9 cellular contexts compared by ENCODE assay signal in the genomic region with DNA sequence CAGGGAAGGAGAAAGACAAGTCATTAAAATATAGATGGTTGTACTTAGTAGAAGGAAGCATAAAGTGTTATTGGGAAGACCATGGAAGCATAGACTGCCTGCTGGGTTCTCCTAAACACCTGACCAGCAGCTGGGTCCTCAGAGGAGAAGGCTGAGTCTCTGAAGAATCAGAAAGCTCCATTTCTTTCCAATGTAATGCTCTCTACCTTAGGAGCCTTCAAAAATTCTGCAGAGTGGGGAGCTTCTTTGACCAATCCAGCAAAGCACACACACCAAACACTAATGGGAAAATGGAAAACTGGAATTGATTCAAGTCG. TPM values are rescaled to one million over a fixed set of nuclear protein-coding genes. Genes with fewer than 3 reads are reported as not detected.
DNase-seq lines count a peak whose midpoint lies in the region; ATAC-seq and TF ChIP-seq lines count a peak whose summit lies in the region.
"Had no signal": no experiment of that assay in that cellular context is flagged by ENCODE, and none has a peak within 500 bp of the region (broad histone marks: within the 10 kb centered on the region; RNA-seq: fewer than 3 reads in every experiment).

No MANE protein-coding gene starts in this region.

- no peaks in the 10 kb centered on the region for H3K9me3 Mint-ChIP-seq in CD8-positive, alpha-beta memory T cell

- TF ChIP-seq POLR2A in esophagus squamous epithelium (IDR thresholded peaks at IDR 0.05) (no peak), gastrocnemius medialis (IDR thresholded peaks at IDR 0.05) (no peak), tibial nerve (IDR thresholded peaks at IDR 0.05) (no peak)

- intact Hi-C loops in esophagus squamous epithelium (cut with DNase I) = no loop called here
- intact Hi-C loops in gastrocnemius medialis (cut with DNase I; ENCODE audit: low total_unique reads) = no loop called here

- peak overlapping the region in 6 of 7 donors; percentile 7 to 80 (median 72) for H3K4me3 Mint-ChIP-seq in CD8-positive, alpha-beta memory T cell

- CTCF ChIA-PET in CD8-positive, alpha-beta memory T cell (lab: Charles Lee) = interaction anchor here (1.0 to 1.9 kb wide), 6 partner anchors 10 to 353 kb away, joined by 3 to 8 read pairs (median 4); partner anchors contain the start of gene C1orf52

- H3K4me1 Mint-ChIP-seq in CD8-positive, alpha-beta memory T cell = peaks cover 27 to 29% (median 28%) of the 10 kb centered on the region in 3 donors

- WGBS in esophagus squamous epithelium, 2 donors = 20 to 25% methylated on average over 1 of the region's 1 CpG
- WGBS in tibial nerve, 2 donors = 47 to 56% methylated on average over 1 of the region's 1 CpG

- peaks cover 19% of the 10 kb centered on the region for H3K4me1 ChIP-seq in CD8-positive, alpha-beta memory T cell (ENCODE audit: insufficient read depth, low read length)
- H3K4me1 ChIP-seq in SJCRH30 (no peaks in the 10 kb centered on the region; the same call in 1 of the 2 replicates), esophagus squamous epithelium (peaks cover 15 to 57% (median 31%) of the 10 kb centered on the region in 3 donors), gastrocnemius medialis (peaks cover 0 to 12% of the 10 kb centered on the region in 2 donors), tibial nerve (peaks cover 0 to 21% (median 4%) of the 10 kb centered on the region in 4 donors)

- H3K9me3 ChIP-seq in CD8-positive, alpha-beta memory T cell (ENCODE audit: low read length) = no peaks in the 10 kb centered on the region
- H3K9me3 ChIP-seq in SJCRH30 (replicated peaks) (no peaks in the 10 kb centered on the region), esophagus squamous epithelium (no peaks in the 10 kb centered on the region), gastrocnemius medialis (no peaks in the 10 kb centered on the region), tibial nerve (no peaks in the 10 kb centered on the region)

- H3K27me3 Mint-ChIP-seq in CD8-positive, alpha-beta memory T cell = peaks cover 4 to 16% of the 10 kb centered on the region in 2 donors

- H3K36me3 Mint-ChIP-seq in CD8-positive, alpha-beta memory T cell = no peaks in the 10 kb centered on the region

- peak overlapping the region; percentile 27 to 88 (median 72) for H3K27ac Mint-ChIP-seq in CD8-positive, alpha-beta memory T cell

- DNase-seq in CD8-positive, alpha-beta memory T cell = no peak
- no peak for DNase-seq in SJCRH30
- DNase-seq in esophagus squamous epithelium (lab: John Stamatoyannopoulos, UW) = no peak
- DNase-seq in gastrocnemius medialis = no peak
- no peak for DNase-seq in iPS-NIHi11 (ENCODE audit: low spot score)
- no peak for DNase-seq in tibial nerve (ENCODE audit: low spot score in 2 of 2)
- DNase-seq in activated effector memory CD4-positive, alpha-beta T cell treated with anti-CD3 and anti-CD28 coated beads, Interleukin-2, amount 50 U/mL, for 16 hours = no peak
- no peak for DNase-seq in NCI-H748 treated with DMSO at 0.1 percent for 48 hours (lab: John Stamatoyannopoulos, UW)

- in situ Hi-C loops in gastrocnemius medialis (cut with MboI; ENCODE audit: low sequenced_read_pairs in 4 of 4) = no loop called here

- H3K4me3 ChIP-seq in CD8-positive, alpha-beta memory T cell (ENCODE audit: low read length) = no peak overlapping the region
- H3K4me3 ChIP-seq in SJCRH30 (peak overlapping the region; percentile 28), esophagus squamous epithelium (peak overlapping the region in 3 of 4 donors; percentile 4 to 41 (median 7)), gastrocnemius medialis (peak overlapping the region in 1 of 4 donors; percentile 17), tibial nerve (no peak overlapping the region)
- H3K4me3 ChIP-seq: SK-N-MC had no signal

- TF ChIP-seq CTCF in esophagus squamous epithelium (IDR thresholded peaks at IDR 0.05) = no peak
- TF ChIP-seq CTCF in gastrocnemius medialis (IDR thresholded peaks at IDR 0.05 in 4 of 5, conservative IDR thresholded peaks at IDR 0.05 in 1 of 5) = no peak
- no peak for TF ChIP-seq CTCF in tibial nerve (IDR thresholded peaks at IDR 0.05)

- H3K27me3 ChIP-seq in CD8-positive, alpha-beta memory T cell (ENCODE audit: insufficient read depth, low read length, poor library complexity, severe bottlenecking) = peaks cover 6% of the 10 kb centered on the region
- H3K27me3 ChIP-seq in SJCRH30 = no peaks in the 10 kb centered on the region
- no peaks in the 10 kb centered on the region for H3K27me3 ChIP-seq in esophagus squamous epithelium
- H3K27me3 ChIP-seq in gastrocnemius medialis = no peaks in the 10 kb centered on the region
- no peaks in the 10 kb centered on the region for H3K27me3 ChIP-seq in tibial nerve

- no peak for TF ChIP-seq EP300 in tibial nerve (IDR thresholded peaks at IDR 0.05)

- H3K36me3 ChIP-seq in CD8-positive, alpha-beta memory T cell (ENCODE audit: insufficient read depth, low read length) = no peaks in the 10 kb centered on the region
- H3K36me3 ChIP-seq in SJCRH30 = no peaks in the 10 kb centered on the region
- H3K36me3 ChIP-seq in esophagus squamous epithelium = no peaks in the 10 kb centered on the region
- no peaks in the 10 kb centered on the region for H3K36me3 ChIP-seq in gastrocnemius medialis
- no peaks in the 10 kb centered on the region for H3K36me3 ChIP-seq in tibial nerve

- POLR2A ChIA-PET in CD8-positive, alpha-beta memory T cell (lab: Charles Lee) = interaction anchor here (1.7 kb wide), 1 partner anchor 21 kb away, joined by 13 read pairs; the partner anchor contains the start of gene BCL10

- H3K27ac ChIP-seq in CD8-positive, alpha-beta memory T cell (ENCODE audit: low read depth, low read length) = no peak overlapping the region
- H3K27ac ChIP-seq in SJCRH30 (peak overlapping the region; percentile 7; the same call in 1 of the 2 replicates), esophagus squamous epithelium (peak overlapping the region; percentile 72 to 88 (median 83)), gastrocnemius medialis (peak overlapping the region; percentile 34 to 66 (median 47)), tibial nerve (peak overlapping the region in 1 of 4 donors; percentile 13)
- H3K27ac ChIP-seq: SK-N-MC had no signal

- ATAC-seq in gastrocnemius medialis = no peak

RNA-seq across cellular contexts. Expression of gene BCL10, which starts 21.1 kb away (rescaled TPM):
- total RNA-seq in CD8-positive, alpha-beta memory T cell = 10 to 100 TPM; 21.9 to 27.1 TPM
- 21.6 TPM for polyA plus RNA-seq in CD8-positive, alpha-beta memory T cell
- 24.9 and 26.6 TPM in 2 replicates for total RNA-seq in SJCRH30 (2014; rRNA removed; shearing (Covaris generic))
- total RNA-seq in esophagus squamous epithelium = 10 to 100 TPM; 24.4 to 42.3 (median 27.0) TPM
- 1 to 10 TPM; 4.3 to 6.4 (median 5.4) TPM for total RNA-seq in gastrocnemius medialis
- total RNA-seq in tibial nerve = 10 to 100 TPM; 12.6 to 20.3 (median 13.0) TPM

RNA-seq across cellular contexts. Expression of gene C1orf52, which starts 38.0 kb away (rescaled TPM):
- total RNA-seq in CD8-positive, alpha-beta memory T cell = 10 to 100 TPM; 27.7 to 29.3 TPM
- 22.1 TPM for polyA plus RNA-seq in CD8-positive, alpha-beta memory T cell
- total RNA-seq in SJCRH30 (2014; rRNA removed; shearing (Covaris generic)) = 21.7 and 25.8 TPM in 2 replicates
- total RNA-seq in esophagus squamous epithelium (10 to 100 TPM in 3 of 4 donors, 1 to 10 TPM in 1; 9.1 to 15.2 (median 12.2) TPM), gastrocnemius medialis (10 to 100 TPM; 11.1 to 20.8 (median 16.5) TPM), tibial nerve (10 to 100 TPM; 12.7 to 34.8 (median 24.5) TPM)

Comparison
In these comparisons a context has a peak if more than half of its experiments do, and no peak if none do; other contexts are left out.
1. H3K4me3 ChIP-seq: peak in SJCRH30 (single experiment) and esophagus squamous epithelium (3 of 4); none in CD8-positive, alpha-beta memory T cell (single experiment) and tibial nerve (0 of 4).